ENCODE assay signal across 1 cellular context in genomic region chr1:180502361-180503273, GRCh38.
TF ChIP-seq lines count a peak whose summit lies in the region.

TSS of gene ACBD6 (minus strand) at chr1:180502577. CDS start at chr1:180502266, 311 bp downstream.

TF ChIP-seq in K562, 482 proteins besides CTCF, POLR2A, EP300 and RAD21 (continued from another document and continues in another):
- peak; percentile 98 for TF ChIP-seq ARID4B (CRISPR knock-in tag; IDR thresholded peaks at IDR 0.05)
- TF ChIP-seq PRDM10 (IDR thresholded peaks at IDR 0.05; ENCODE audit: partially characterized antibody): peak; percentile 92
- peak; percentile 91 for TF ChIP-seq ZNF431 (CRISPR knock-in tag; IDR thresholded peaks at IDR 0.05)
- no peak for TF ChIP-seq ZNF655 (CRISPR knock-in tag; IDR thresholded peaks at IDR 0.05)
- TF ChIP-seq MBD2 (IDR thresholded peaks at IDR 0.05; ENCODE audit: borderline replicate concordance, low read depth): peak; percentile 47; the same call in 1 of the 2 replicates
- TF ChIP-seq RCOR1 (IDR thresholded peaks at IDR 0.05; ENCODE audit: borderline replicate concordance in 1 of 2, low read depth in 2 of 2, low read length in 2 of 2): peak; percentile 8 to 79; a peak in 1 of 4 replicates
- TF ChIP-seq FOXK2 (conservative IDR thresholded peaks at IDR 0.05 in 1 of 2, IDR thresholded peaks at IDR 0.05 in 1 of 2; ENCODE audit: low read depth in 2 of 2): peak; percentile 67 to 71; a peak in 3 of 4 replicates
- no peak; the same call in 1 of the 2 replicates for TF ChIP-seq ERF (CRISPR knock-in tag; IDR thresholded peaks at IDR 0.05)
- peak; percentile 63; the same call in 1 of the 2 replicates for TF ChIP-seq SREBF2 (CRISPR knock-in tag; IDR thresholded peaks at IDR 0.05)
- peak; percentile 96 for TF ChIP-seq GMEB1 (CRISPR knock-in tag; IDR thresholded peaks at IDR 0.05)
- peak; percentile 13; the same call in 1 of the 2 replicates for TF ChIP-seq KDM2B (CRISPR knock-in tag; IDR thresholded peaks at IDR 0.05)
- TF ChIP-seq HNRNPL (IDR thresholded peaks at IDR 0.05; ENCODE audit: low read depth, low read length): peak; percentile 88; the same call in 1 of the 2 replicates
- peak; percentile 97 for TF ChIP-seq TGIF2 (CRISPR knock-in tag; IDR thresholded peaks at IDR 0.05)
- TF ChIP-seq PBX2 (CRISPR knock-in tag; IDR thresholded peaks at IDR 0.05; ENCODE audit: low read depth): no peak
- TF ChIP-seq PBX2 (tag; conservative IDR thresholded peaks at IDR 0.05; ENCODE audit: low read depth): no peak
- TF ChIP-seq TCF15 (CRISPR knock-in tag; IDR thresholded peaks at IDR 0.05): 0 out of 2 replicates have a peak, but pooled peaks have one; percentile 29
- TF ChIP-seq ATF3 (IDR thresholded peaks at IDR 0.05): peak; percentile 8; the same call in 1 of the 2 replicates
- peak; percentile 81 for TF ChIP-seq ATF3 (CRISPR knock-in tag; conservative IDR thresholded peaks at IDR 0.05)
- TF ChIP-seq HES1 (IDR thresholded peaks at IDR 0.05; ENCODE audit: low read depth): peak; percentile 34; the same call in 1 of the 2 replicates
- peak; percentile 63; the same call in 1 of the 2 replicates for TF ChIP-seq CREB1 (IDR thresholded peaks at IDR 0.05)
- peak; percentile 75 for TF ChIP-seq CREB1 (CRISPR knock-in tag; IDR thresholded peaks at IDR 0.05)
- TF ChIP-seq KLF6 (CRISPR knock-in tag; IDR thresholded peaks at IDR 0.05; ENCODE audit: borderline replicate concordance): no peak
- TF ChIP-seq E2F3 (CRISPR knock-in tag; IDR thresholded peaks at IDR 0.05): peak; percentile 74; the same call in 1 of the 2 replicates
- no peak for TF ChIP-seq MCM5 (IDR thresholded peaks at IDR 0.05; ENCODE audit: low read depth)
- TF ChIP-seq SIX5 (IDR thresholded peaks at IDR 0.05; ENCODE audit: borderline replicate concordance in 1 of 2, insufficient read depth in 1 of 2, low read depth in 1 of 2, low read length in 2 of 2): peak; percentile 36 to 42; a peak in 2 of 4 replicates
- peak; percentile 80 for TF ChIP-seq CREM (IDR thresholded peaks at IDR 0.05; ENCODE audit: low read depth)
- peak; percentile 94; the same call in 1 of the 2 replicates for TF ChIP-seq ZC3H4 (CRISPR knock-in tag; IDR thresholded peaks at IDR 0.05; ENCODE audit: borderline replicate concordance)
- peak; percentile 94 for TF ChIP-seq BHLHE40 (IDR thresholded peaks at IDR 0.05; ENCODE audit: low read length)
- no peak for TF ChIP-seq ZFP1 (CRISPR knock-in tag; IDR thresholded peaks at IDR 0.05)
- no peak; the same call in 1 of the 2 replicates for TF ChIP-seq ZNF780A (CRISPR knock-in tag; IDR thresholded peaks at IDR 0.05)
- peak; percentile 66 for TF ChIP-seq BCOR (IDR thresholded peaks at IDR 0.05)
- TF ChIP-seq CTBP1 (IDR thresholded peaks at IDR 0.05; ENCODE audit: borderline replicate concordance): peak; percentile 96
- no peak for TF ChIP-seq ZNF174 (CRISPR knock-in tag; IDR thresholded peaks at IDR 0.05)
- peak; percentile 72 for TF ChIP-seq HDAC3 (IDR thresholded peaks at IDR 0.05; ENCODE audit: borderline replicate concordance, partially characterized antibody)
- peak; percentile 20; the same call in 1 of the 2 replicates for TF ChIP-seq CBFB (CRISPR knock-in tag; IDR thresholded peaks at IDR 0.05)
- peak; percentile 99 for TF ChIP-seq CXXC5 (CRISPR knock-in tag; IDR thresholded peaks at IDR 0.05)
- no peak for TF ChIP-seq IFI16 (CRISPR knock-in tag; IDR thresholded peaks at IDR 0.05)
- no peak for TF ChIP-seq HOMEZ (CRISPR knock-in tag; IDR thresholded peaks at IDR 0.05)
- TF ChIP-seq DACH1 (IDR thresholded peaks at IDR 0.05; ENCODE audit: partially characterized antibody): peak; percentile 51
- peak; percentile 44; the same call in 1 of the 2 replicates for TF ChIP-seq ETS1 (conservative IDR thresholded peaks at IDR 0.05; ENCODE audit: control insufficient read depth, low read depth, low read length)
- TF ChIP-seq ZFP36 (IDR thresholded peaks at IDR 0.05; ENCODE audit: low read depth, low read length, partially characterized antibody): no peak
- TF ChIP-seq SP1 (CRISPR knock-in tag; IDR thresholded peaks at IDR 0.05): peak; percentile 77
- no peak; a peak in 1 of 4 replicates for TF ChIP-seq CSDE1 (IDR thresholded peaks at IDR 0.05)
